ENCODE assay signal across 10 cellular contexts in genomic region chr2:235300368-235301201, GRCh38.
A peak's percentile ranks its signal among the peaks of the same experiment; 100 is the strongest.
DNase-seq lines count a peak whose midpoint lies in the region; ATAC-seq and TF ChIP-seq lines count a peak whose summit lies in the region.
"Had no signal": no experiment of that assay in that cellular context is flagged by ENCODE, and none has a peak within 500 bp of the region (broad histone marks: within the 10 kb centered on the region; RNA-seq: fewer than 3 reads in every experiment).

No MANE protein-coding gene starts in this region.

- H3K9ac ChIP-seq in BLaER1 (no peak overlapping the region), colonic mucosa (ENCODE audit: low read depth in 2 of 2, low read length in 2 of 2) (no peak overlapping the region)

- TF ChIP-seq CTCF in lung (IDR thresholded peaks at IDR 0.05; ENCODE audit: control extremely low read depth, extremely low read depth) (no peak), colonic mucosa (IDR thresholded peaks at IDR 0.05) (no peak)

- no peaks in the 10 kb centered on the region for H3K36me3 ChIP-seq in BLaER1
- H3K36me3 ChIP-seq in lung (ENCODE audit: control insufficient read depth in 2 of 2, insufficient read depth in 2 of 2, low read length in 2 of 2): no peaks in the 10 kb centered on the region
- H3K36me3 ChIP-seq in colonic mucosa: no peaks in the 10 kb centered on the region

- H3K4me1 ChIP-seq in BLaER1 (peaks cover 18% of the 10 kb centered on the region), lung (ENCODE audit: control insufficient read depth in 2 of 2, insufficient read depth in 2 of 2, low read length in 2 of 2) (no peaks in the 10 kb centered on the region), colonic mucosa (no peaks in the 10 kb centered on the region)

- intact Hi-C loops in colonic mucosa (cut with DNase I): no loop called here

- H3K4me3 ChIP-seq in BLaER1 (no peak overlapping the region), lung (no peak overlapping the region), colonic mucosa (no peak overlapping the region)
- H3K4me3 ChIP-seq: dorsolateral prefrontal cortex had no signal

- H3K9me3 ChIP-seq in BLaER1 (peaks cover 3% of the 10 kb centered on the region; the same call in 1 of the 2 replicates), lung (ENCODE audit: control insufficient read depth in 2 of 2, insufficient read depth in 1 of 2, low read length in 1 of 2) (peaks cover 0 to 4% of the 10 kb centered on the region in 2 donors), colonic mucosa (no peaks in the 10 kb centered on the region)

- H3K27ac ChIP-seq in BLaER1 (no peak overlapping the region), lung (ENCODE audit: low read depth in 1 of 2, low read length in 1 of 2) (no peak overlapping the region), colonic mucosa (no peak overlapping the region)
- H3K27ac ChIP-seq: dorsolateral prefrontal cortex had no signal

- 52 to 61% methylated on average over 15 to 16 of the region's 16 CpGs for WGBS in lung, 2 donors

- H4K20me1 ChIP-seq in BLaER1: no peaks in the 10 kb centered on the region

- H3K27me3 ChIP-seq in BLaER1 (no peaks in the 10 kb centered on the region), lung (ENCODE audit: control insufficient read depth, insufficient read depth) (no peaks in the 10 kb centered on the region), colonic mucosa (no peaks in the 10 kb centered on the region)

- ATAC-seq in lung (ENCODE audit: insufficient read depth, low FRiP score) (peak; percentile 53), GM21526 (IDR thresholded peaks at IDR 0.05; ENCODE audit: low FRiP score, unreplicated experiment) (no peak)
- ATAC-seq: activated T-helper 17 cell treated with anti-CD3 and anti-CD28 coated beads, Interleukin-2, amount 50 U/mL, for 72 hours had no signal

- peak; percentile 1 for DNase-seq in NCI-H1092 (lab: John Stamatoyannopoulos, UW)
- peak; percentile 96 for DNase-seq in astrocyte of the hippocampus (ENCODE audit: low read depth, low spot score)
- peak; percentile 72 for DNase-seq in lung (ENCODE audit: low spot score)
- DNase-seq in 8988T: no peak
- DNase-seq in NCI-H774 (lab: John Stamatoyannopoulos, UW): no peak
- no peak for DNase-seq in colonic mucosa

- H3K4me2 ChIP-seq in BLaER1: peak overlapping the region; percentile 37

Comparison
In these comparisons a context has a peak if more than half of its experiments do, and no peak if none do; other contexts are left out.
1. DNase-seq: peak in NCI-H1092 (single experiment), astrocyte of the hippocampus (single experiment) and lung (single experiment); none in 8988T (single experiment), NCI-H774 (single experiment) and colonic mucosa (single experiment).